ENCODE assay signal across 25 cellular contexts in genomic region chr5:61053937-61054336, GRCh38.
DNase-seq lines count a peak whose midpoint lies in the region; ATAC-seq, FAIRE-seq and TF ChIP-seq lines count a peak whose summit lies in the region.
"Had no signal": no experiment of that assay in that cellular context is flagged by ENCODE, and none has a peak within 500 bp of the region (broad histone marks: within the 10 kb centered on the region; RNA-seq: fewer than 3 reads in every experiment).

No MANE protein-coding gene starts in this region.

- no peak for FAIRE-seq in GM19239 (lab: Jason Lieb, UNC)

- BruUV-seq in mammary epithelial cell (replicated peaks; lab: Mats Ljungman, UMichigan): no TSS peak

- dilution Hi-C loops in mammary epithelial cell (cut with HindIII; ENCODE audit: low sequenced_read_pairs): no loop called here

- H2AFZ ChIP-seq in mammary epithelial cell (ENCODE audit: low read depth, low read length): no peak overlapping the region
- H2AFZ ChIP-seq: GM23338 had no signal

- peaks cover 25% of the 10 kb centered on the region for H3K79me2 ChIP-seq in mammary epithelial cell (ENCODE audit: insufficient read depth, low read length)

- H3K4me1 Mint-ChIP-seq in endothelial cell (ENCODE audit: unreplicated experiment): peaks cover 5% of the 10 kb centered on the region

- H4K20me1 ChIP-seq in mammary epithelial cell (ENCODE audit: insufficient read depth, low read length): no peaks in the 10 kb centered on the region

- no peaks in the 10 kb centered on the region for H3K27me3 Mint-ChIP-seq in endothelial cell (ENCODE audit: unreplicated experiment)
- H3K27me3 Mint-ChIP-seq: activated CD8-positive, alpha-beta T cell treated with anti-CD3 and anti-CD28 coated beads for 36 hours; naive B cell had no signal

- no peak overlapping the region for H3K9ac ChIP-seq in mammary epithelial cell (ENCODE audit: insufficient read depth, low read length)
- H3K9ac ChIP-seq: BLaER1 had no signal

- no peak overlapping the region for H3K4me3 Mint-ChIP-seq in endothelial cell (ENCODE audit: unreplicated experiment)
- H3K4me3 Mint-ChIP-seq: activated CD8-positive, alpha-beta T cell treated with anti-CD3 and anti-CD28 coated beads for 36 hours; GM23338; naive B cell had no signal

- H3K9me3 Mint-ChIP-seq in endothelial cell (ENCODE audit: unreplicated experiment): no peaks in the 10 kb centered on the region
- H3K9me3 Mint-ChIP-seq: GM23338 had no signal

- 33% methylated on average over 2 of the region's 2 CpGs for WGBS in mammary epithelial cell (ENCODE audit: low coverage, missing lambda C conversion rate)
- WGBS in right cardiac atrium: 42% methylated on average over 2 of the region's 2 CpGs

- DNase-seq in ACHN (peak; percentile 47), M059J (ENCODE audit: low read depth) (peak; percentile 60), mammary epithelial cell (peak; percentile 34), iris pigment epithelial cell (ENCODE audit: low read depth) (peak; percentile 53), NCI-H526 (lab: John Stamatoyannopoulos, UW) (no peak), right cardiac atrium (no peak), endothelial cell (ENCODE audit: low spot score) (no peak), GM19239 (ENCODE audit: insufficient read length, low spot score) (no peak)
- DNase-seq: activated CD4-positive, CD25-positive, alpha-beta regulatory T cell treated with anti-CD3 and anti-CD28 coated beads, Interleukin-2, amount 50 U/mL, for 72 hours; activated CD8-positive, alpha-beta T cell treated with anti-CD3 and anti-CD28 coated beads for 36 hours; activated naive CD4-positive, alpha-beta T cell treated with Interleukin-2 at 50 U/mL for 16 hours; amygdala; Caco-2; central memory CD4-positive, alpha-beta T cell; DND-41; dorsolateral prefrontal cortex; left colon; naive B cell; NCI-H1417; NCI-H524; occipital lobe; upper lobe of left lung had no signal

- CTCF ChIA-PET in mammary epithelial cell (lab: Charles Lee; ENCODE audit: low non-redundant PET): interaction anchor here (0.7 kb wide), 1 partner anchor 95 kb away, joined by 4 read pairs; no protein-coding TSS in a partner anchor

- intact Hi-C loops in mammary epithelial cell (cut with micrococcal nuclease) (loop anchor here (2.0 to 10.0 kb wide), 4 partner anchors 97 to 881 kb away; no protein-coding TSS in a partner anchor), right cardiac atrium (cut with DNase I) (loop anchor here in 2 of 4 donors (10.0 kb wide), 2 partner anchors 601 to 611 kb away; no protein-coding TSS in a partner anchor)

- no peak for TF ChIP-seq CTCF in mammary epithelial cell (conservative IDR thresholded peaks at IDR 0.05 in 1 of 2, IDR thresholded peaks at IDR 0.05 in 1 of 2; ENCODE audit: extremely low read depth in 1 of 2, insufficient read depth in 1 of 2, low read depth in 1 of 2, low read length in 2 of 2)
- TF ChIP-seq CTCF in endothelial cell (IDR thresholded peaks at IDR 0.05; ENCODE audit: unreplicated experiment): no peak

- H3K36me3 ChIP-seq in mammary epithelial cell (ENCODE audit: insufficient read depth, low read length): no peaks in the 10 kb centered on the region
- H3K36me3 ChIP-seq: BLaER1, upper lobe of left lung had no signal

- H3K4me3 ChIP-seq in mammary epithelial cell (replicated peaks in 1 of 3; ENCODE audit: insufficient read depth in 1 of 3, low read depth in 2 of 3, low read length in 3 of 3) (no peak overlapping the region), right cardiac atrium (ENCODE audit: low read length) (no peak overlapping the region)
- H3K4me3 ChIP-seq: BLaER1, dorsolateral prefrontal cortex, GM23338, upper lobe of left lung had no signal

- no peak for ATAC-seq in right cardiac atrium
- ATAC-seq: activated CD8-positive, alpha-beta T cell treated with anti-CD3 and anti-CD28 coated beads for 36 hours; GM23338; left colon had no signal

- no peak overlapping the region for H3K4me2 ChIP-seq in mammary epithelial cell (ENCODE audit: insufficient read depth, low read depth, low read length)
- H3K4me2 ChIP-seq: BLaER1, GM23338 had no signal

- in situ Hi-C loops in ACHN (cut with HindIII; ENCODE audit: low pct_ligation_motif_present, low pct_unique_long_range_greater_than_20kb, low sequenced_read_pairs): no loop called here
- in situ Hi-C loops in mammary epithelial cell (cut with MboI; ENCODE audit: low sequenced_read_pairs in 2 of 2): no loop called here

- no peak overlapping the region for H3K27ac Mint-ChIP-seq in endothelial cell (ENCODE audit: unreplicated experiment)
- H3K27ac Mint-ChIP-seq: activated CD8-positive, alpha-beta T cell treated with anti-CD3 and anti-CD28 coated beads for 36 hours; GM23338; naive B cell had no signal

- H3K27ac ChIP-seq in mammary epithelial cell (ENCODE audit: insufficient read depth, low read depth, low read length): peak overlapping the region; percentile 50
- H3K27ac ChIP-seq in right cardiac atrium (ENCODE audit: low read length): no peak overlapping the region
- H3K27ac ChIP-seq: BLaER1, dorsolateral prefrontal cortex, HL-60, upper lobe of left lung had no signal

- no peaks in the 10 kb centered on the region for H3K27me3 ChIP-seq in mammary epithelial cell (ENCODE audit: insufficient read depth, low read length)
- H3K27me3 ChIP-seq in right cardiac atrium (ENCODE audit: control insufficient read depth, insufficient read depth): no peaks in the 10 kb centered on the region
- H3K27me3 ChIP-seq: BLaER1, dorsolateral prefrontal cortex, upper lobe of left lung had no signal

- no peaks in the 10 kb centered on the region for H3K36me3 Mint-ChIP-seq in endothelial cell (ENCODE audit: low read depth, unreplicated experiment)

- H3K9me3 ChIP-seq in mammary epithelial cell (replicated peaks; ENCODE audit: insufficient read depth, low read length): no peaks in the 10 kb centered on the region
- no peaks in the 10 kb centered on the region for H3K9me3 ChIP-seq in right cardiac atrium (ENCODE audit: control insufficient read depth, low read length)
- H3K9me3 ChIP-seq: BLaER1, Caco-2, upper lobe of left lung had no signal

- peaks cover 34% of the 10 kb centered on the region for H3K4me1 ChIP-seq in mammary epithelial cell (ENCODE audit: insufficient read depth, low read length)
- no peaks in the 10 kb centered on the region for H3K4me1 ChIP-seq in right cardiac atrium (ENCODE audit: control insufficient read depth, insufficient read depth, low read length)
- H3K4me1 ChIP-seq: BLaER1, upper lobe of left lung had no signal

Comparison
In these comparisons a context has a peak if more than half of its experiments do, and no peak if none do; other contexts are left out.
1. DNase-seq: peak in ACHN (single experiment), M059J (single experiment), mammary epithelial cell (single experiment) and iris pigment epithelial cell (single experiment); none in NCI-H526 (0 of 2), right cardiac atrium (0 of 3), endothelial cell (single experiment) and GM19239 (single experiment).